Comparison of ENCODE assay signal across 1 cellular context in the genomic region with DNA sequence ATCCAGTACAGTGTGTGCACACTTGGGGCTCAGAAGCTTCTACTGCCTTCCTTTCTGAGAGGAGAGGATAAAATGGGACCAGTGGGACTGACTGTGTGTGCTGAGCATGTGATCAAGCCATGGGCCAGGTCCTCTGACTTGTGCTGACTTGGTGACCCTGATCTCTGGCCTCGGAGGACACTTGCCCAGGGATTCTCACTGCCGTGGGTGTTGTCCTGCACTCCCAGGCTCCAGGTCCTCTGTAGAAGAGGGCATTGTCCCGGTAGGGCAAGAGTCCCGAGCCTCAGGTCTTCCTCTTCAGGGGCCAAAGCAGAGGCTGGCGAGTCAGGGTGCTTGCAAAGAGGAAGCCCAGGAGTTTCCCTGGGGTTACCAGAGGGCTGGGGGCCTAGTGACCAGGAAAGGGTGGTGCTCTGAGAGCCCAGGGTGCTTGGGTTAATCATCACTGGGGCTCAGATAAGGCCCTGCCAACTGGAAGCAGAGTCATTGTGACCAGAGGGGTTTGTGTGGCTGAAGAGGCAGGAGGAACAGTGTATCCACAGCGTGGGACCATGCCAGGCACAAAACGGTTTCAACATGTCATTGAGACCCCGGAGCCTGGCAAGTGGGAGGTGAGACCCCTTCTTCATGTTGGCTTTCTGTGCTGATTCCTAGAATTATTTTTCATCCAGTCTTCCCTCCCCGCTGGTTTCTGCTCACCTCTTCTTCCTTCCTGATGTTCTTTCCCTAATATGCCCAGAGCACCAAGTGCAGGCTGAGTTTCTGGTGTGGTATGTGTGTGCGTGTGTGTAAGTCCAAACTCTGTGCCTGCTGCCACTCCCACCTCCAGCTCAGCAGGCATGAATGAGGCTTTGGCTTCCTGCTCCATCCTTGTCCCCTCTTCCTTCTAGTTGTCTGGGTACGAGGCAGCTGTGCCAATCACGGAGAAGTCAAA.
TF ChIP-seq lines count a peak whose summit lies in the region.

A gene with protein sequence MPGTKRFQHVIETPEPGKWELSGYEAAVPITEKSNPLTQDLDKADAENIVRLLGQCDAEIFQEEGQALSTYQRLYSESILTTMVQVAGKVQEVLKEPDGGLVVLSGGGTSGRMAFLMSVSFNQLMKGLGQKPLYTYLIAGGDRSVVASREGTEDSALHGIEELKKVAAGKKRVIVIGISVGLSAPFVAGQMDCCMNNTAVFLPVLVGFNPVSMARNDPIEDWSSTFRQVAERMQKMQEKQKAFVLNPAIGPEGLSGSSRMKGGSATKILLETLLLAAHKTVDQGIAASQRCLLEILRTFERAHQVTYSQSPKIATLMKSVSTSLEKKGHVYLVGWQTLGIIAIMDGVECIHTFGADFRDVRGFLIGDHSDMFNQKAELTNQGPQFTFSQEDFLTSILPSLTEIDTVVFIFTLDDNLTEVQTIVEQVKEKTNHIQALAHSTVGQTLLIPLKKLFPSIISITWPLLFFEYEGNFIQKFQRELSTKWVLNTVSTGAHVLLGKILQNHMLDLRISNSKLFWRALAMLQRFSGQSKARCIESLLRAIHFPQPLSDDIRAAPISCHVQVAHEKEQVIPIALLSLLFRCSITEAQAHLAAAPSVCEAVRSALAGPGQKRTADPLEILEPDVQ (plus strand): TSS at position 483 of the 931 bp plus-strand sequence. CDS start 66 bp downstream, at position 549.

TF ChIP-seq in endothelial cell of umbilical vein, 7 proteins besides CTCF, POLR2A, EP300 and RAD21 (continued from another document):
- TF ChIP-seq JUN (IDR thresholded peaks at IDR 0.05; ENCODE audit: borderline replicate concordance, insufficient read depth, insufficient read length, low read depth) (no peak), GATA2 (IDR thresholded peaks at IDR 0.05; ENCODE audit: insufficient read depth, insufficient read length, low read depth, low read length) (peak; percentile 82), FOS (IDR thresholded peaks at IDR 0.05; ENCODE audit: borderline replicate concordance, insufficient read depth, low read length) (peak; percentile 41)
- TF ChIP-seq, protein P1, sequence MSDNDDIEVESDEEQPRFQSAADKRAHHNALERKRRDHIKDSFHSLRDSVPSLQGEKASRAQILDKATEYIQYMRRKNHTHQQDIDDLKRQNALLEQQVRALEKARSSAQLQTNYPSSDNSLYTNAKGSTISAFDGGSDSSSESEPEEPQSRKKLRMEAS (IDR thresholded peaks at IDR 0.05; ENCODE audit: insufficient read depth, insufficient read length), result no peak
